1 cellular context compared by ENCODE assay signal in the genomic region with DNA sequence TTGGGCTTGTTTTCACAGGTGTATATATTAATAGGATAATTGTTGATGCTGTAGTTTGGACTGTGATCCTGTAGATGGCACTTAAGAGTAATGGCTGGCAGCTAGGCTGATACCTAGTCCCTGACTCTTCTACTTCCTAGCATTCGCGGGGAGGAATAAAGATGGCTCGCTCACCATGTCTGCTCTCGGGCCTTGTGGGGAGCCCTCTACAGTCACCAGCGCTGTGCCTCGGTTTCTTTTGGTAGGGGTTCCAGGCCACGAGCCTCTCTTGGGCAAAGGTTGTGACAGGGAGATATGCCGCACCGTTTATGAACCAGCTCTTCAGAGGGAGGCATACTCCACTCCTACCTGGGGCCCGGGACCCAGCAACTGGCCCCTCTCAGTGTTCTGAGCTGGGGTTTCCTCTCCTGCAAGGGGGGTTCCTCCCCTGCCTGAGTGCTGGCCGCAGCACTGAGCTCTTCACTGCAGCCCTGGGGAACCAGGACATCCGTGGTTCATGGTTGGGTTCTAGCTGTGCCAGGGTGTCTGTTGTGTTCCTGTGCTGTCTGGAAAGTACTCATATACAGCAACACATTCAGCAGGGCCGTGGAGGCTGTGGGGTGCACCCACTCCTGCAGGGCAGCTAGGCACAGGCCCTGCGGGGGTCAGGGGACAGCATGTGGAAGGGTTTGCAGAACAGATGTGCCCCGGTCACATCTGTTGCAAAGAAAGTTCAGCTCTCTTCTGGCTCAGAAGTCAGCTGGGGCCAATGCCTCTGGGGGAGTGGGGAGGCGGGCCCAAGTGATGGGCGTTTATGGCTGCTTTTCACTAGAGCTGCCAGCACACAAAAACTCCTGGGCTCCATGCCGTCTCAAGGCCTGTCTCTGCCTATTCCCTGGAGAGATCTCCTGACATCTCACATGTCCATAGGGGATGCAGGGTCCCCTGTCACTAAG.
TF ChIP-seq lines count a peak whose summit lies in the region.

No MANE protein-coding gene starts in this region.

TF ChIP-seq in liver, 16 proteins besides CTCF, POLR2A, EP300 and RAD21 (continued from another document):
- TF ChIP-seq, protein P1, sequence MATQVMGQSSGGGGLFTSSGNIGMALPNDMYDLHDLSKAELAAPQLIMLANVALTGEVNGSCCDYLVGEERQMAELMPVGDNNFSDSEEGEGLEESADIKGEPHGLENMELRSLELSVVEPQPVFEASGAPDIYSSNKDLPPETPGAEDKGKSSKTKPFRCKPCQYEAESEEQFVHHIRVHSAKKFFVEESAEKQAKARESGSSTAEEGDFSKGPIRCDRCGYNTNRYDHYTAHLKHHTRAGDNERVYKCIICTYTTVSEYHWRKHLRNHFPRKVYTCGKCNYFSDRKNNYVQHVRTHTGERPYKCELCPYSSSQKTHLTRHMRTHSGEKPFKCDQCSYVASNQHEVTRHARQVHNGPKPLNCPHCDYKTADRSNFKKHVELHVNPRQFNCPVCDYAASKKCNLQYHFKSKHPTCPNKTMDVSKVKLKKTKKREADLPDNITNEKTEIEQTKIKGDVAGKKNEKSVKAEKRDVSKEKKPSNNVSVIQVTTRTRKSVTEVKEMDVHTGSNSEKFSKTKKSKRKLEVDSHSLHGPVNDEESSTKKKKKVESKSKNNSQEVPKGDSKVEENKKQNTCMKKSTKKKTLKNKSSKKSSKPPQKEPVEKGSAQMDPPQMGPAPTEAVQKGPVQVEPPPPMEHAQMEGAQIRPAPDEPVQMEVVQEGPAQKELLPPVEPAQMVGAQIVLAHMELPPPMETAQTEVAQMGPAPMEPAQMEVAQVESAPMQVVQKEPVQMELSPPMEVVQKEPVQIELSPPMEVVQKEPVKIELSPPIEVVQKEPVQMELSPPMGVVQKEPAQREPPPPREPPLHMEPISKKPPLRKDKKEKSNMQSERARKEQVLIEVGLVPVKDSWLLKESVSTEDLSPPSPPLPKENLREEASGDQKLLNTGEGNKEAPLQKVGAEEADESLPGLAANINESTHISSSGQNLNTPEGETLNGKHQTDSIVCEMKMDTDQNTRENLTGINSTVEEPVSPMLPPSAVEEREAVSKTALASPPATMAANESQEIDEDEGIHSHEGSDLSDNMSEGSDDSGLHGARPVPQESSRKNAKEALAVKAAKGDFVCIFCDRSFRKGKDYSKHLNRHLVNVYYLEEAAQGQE (IDR thresholded peaks at IDR 0.05): no peak
